ENCODE assay signal across 20 cellular contexts in the genomic region with DNA sequence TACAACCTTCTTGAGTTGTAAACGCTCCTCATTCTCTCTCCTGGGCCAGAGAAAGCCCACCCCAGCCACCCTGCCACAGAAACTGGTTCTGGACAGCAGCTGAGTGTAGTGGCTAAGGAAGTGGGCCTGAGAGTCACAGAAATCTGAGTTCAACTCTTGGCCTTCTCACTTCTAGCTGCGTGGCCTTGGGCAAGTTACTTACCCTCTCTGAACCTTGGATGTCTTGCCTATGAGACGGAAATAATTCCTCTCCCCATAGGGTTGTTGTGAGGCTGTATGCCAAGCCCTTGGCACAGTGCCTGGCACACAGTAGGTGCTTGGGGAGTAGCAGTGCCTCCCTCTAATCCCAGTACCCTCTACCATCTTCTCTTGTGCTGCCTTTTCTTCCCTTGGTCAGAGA. TPM values are rescaled to one million over a fixed set of nuclear protein-coding genes. Genes with fewer than 3 reads are reported as not detected.
DNase-seq lines count a peak whose midpoint lies in the region; ATAC-seq, FAIRE-seq and TF ChIP-seq lines count a peak whose summit lies in the region.
"Had no signal": no experiment of that assay in that cellular context is flagged by ENCODE, and none has a peak within 500 bp of the region (broad histone marks: within the 10 kb centered on the region; RNA-seq: fewer than 3 reads in every experiment).

No MANE protein-coding gene starts in this region.

- TF ChIP-seq RAD21 in K562 (CRISPR knock-in tag; conservative IDR thresholded peaks at IDR 0.05 in 1 of 2, IDR thresholded peaks at IDR 0.05 in 1 of 2) (no peak), H1 (IDR thresholded peaks at IDR 0.05 in 1 of 2, conservative IDR thresholded peaks at IDR 0.05 in 1 of 2; ENCODE audit: low read depth in 2 of 2, low read length in 2 of 2) (no peak)

- ATAC-seq in K562: no peak
- no peak for ATAC-seq in activated T-helper 17 cell treated with anti-CD3 and anti-CD28 coated beads, Interleukin-2, amount 50 U/mL, for 72 hours (replicated peaks)
- ATAC-seq: GM23338 had no signal

- in situ Hi-C loops in K562 (cut with MboI): no loop called here

- no peak for TF ChIP-seq EP300 in K562 (IDR thresholded peaks at IDR 0.05; ENCODE audit: low read length)
- no peak for TF ChIP-seq EP300 in H1 (IDR thresholded peaks at IDR 0.05; ENCODE audit: borderline replicate concordance in 1 of 2, low read depth in 2 of 2, low read length in 2 of 2)

- H3K9ac ChIP-seq in K562 (ENCODE audit: insufficient read depth in 1 of 2, low read depth in 2 of 2, low read length in 2 of 2) (peak overlapping the region in 1 of 2 experiments; percentile 64; a peak in 1 of 4 replicates), H1 (replicated peaks in 1 of 4; ENCODE audit: extremely low read depth in 1 of 4, low read depth in 3 of 4, low read length in 3 of 4) (no peak overlapping the region), neural progenitor cell (no peak overlapping the region)

- FAIRE-seq in K562 (lab: Jason Lieb, UNC): no peak
- FAIRE-seq in H1 (lab: Jason Lieb, UNC): no peak
- FAIRE-seq: GM12891, GM18507, H54 had no signal

- no peaks in the 10 kb centered on the region for H3K9me3 Mint-ChIP-seq in neural progenitor cell
- no peaks in the 10 kb centered on the region for H3K9me3 Mint-ChIP-seq in activated CD4-positive, alpha-beta memory T cell treated with anti-CD3 and anti-CD28 coated beads, Interleukin-2, amount 10 ng/mL, durations not matched to agents 7 days and 5 days
- no peaks in the 10 kb centered on the region for H3K9me3 Mint-ChIP-seq in activated T-helper 17 cell treated with anti-CD3 and anti-CD28 coated beads, Interleukin-2, amount 50 U/mL, for 72 hours
- H3K9me3 Mint-ChIP-seq: CD4-positive, alpha-beta memory T cell; HFFc6 had no signal

- no peaks in the 10 kb centered on the region for H3F3A ChIP-seq in neural progenitor cell (ENCODE audit: low read depth)

- no peak overlapping the region for H3K4ac ChIP-seq in H1 (replicated peaks; ENCODE audit: insufficient read length, low read depth, low read length)

- H3K4me1 Mint-ChIP-seq in neural progenitor cell: no peaks in the 10 kb centered on the region
- no peaks in the 10 kb centered on the region for H3K4me1 Mint-ChIP-seq in activated CD4-positive, alpha-beta memory T cell treated with anti-CD3 and anti-CD28 coated beads, Interleukin-2, amount 10 ng/mL, durations not matched to agents 7 days and 5 days
- H3K4me1 Mint-ChIP-seq in activated T-helper 17 cell treated with anti-CD3 and anti-CD28 coated beads, Interleukin-2, amount 50 U/mL, for 72 hours: no peaks in the 10 kb centered on the region
- H3K4me1 Mint-ChIP-seq: CD4-positive, alpha-beta memory T cell had no signal

- H2BK20ac ChIP-seq in H1 (ENCODE audit: low read length): no peak overlapping the region

- 87% methylated on average over 3 of the region's 3 CpGs for WGBS in K562 (ENCODE audit: insufficient coverage, low coverage, missing lambda C conversion rate)
- 80% methylated on average over 3 of the region's 3 CpGs; no CpG with 5 or more reads in 1 of the 2 experiments for WGBS in H1 (ENCODE audit: extremely low coverage in 1 of 2, insufficient coverage in 1 of 2, insufficient read length in 1 of 2, insufficient replicate concordance in 2 of 2, low coverage in 1 of 2, low lambda C conversion rate in 2 of 2, missing lambda C conversion rate in 1 of 2), 2 experiments

- H3K79me2 ChIP-seq in K562 (ENCODE audit: control insufficient read depth, insufficient read depth, low read length) (peaks cover 5% of the 10 kb centered on the region; the same call in 2 of the 3 replicates), H1 (ENCODE audit: control insufficient read depth in 1 of 2, insufficient read depth in 2 of 2, low read length in 2 of 2) (no peaks in the 10 kb centered on the region), neural progenitor cell (ENCODE audit: low read depth) (no peaks in the 10 kb centered on the region)

- BruUV-seq in K562 (replicated peaks; lab: Mats Ljungman, UMichigan): no TSS peak

- no peaks in the 10 kb centered on the region for H3K36me3 Mint-ChIP-seq in neural progenitor cell
- H3K36me3 Mint-ChIP-seq in activated CD4-positive, alpha-beta memory T cell treated with anti-CD3 and anti-CD28 coated beads, Interleukin-2, amount 10 ng/mL, durations not matched to agents 7 days and 5 days (ENCODE audit: low read depth): no peaks in the 10 kb centered on the region
- no peaks in the 10 kb centered on the region for H3K36me3 Mint-ChIP-seq in activated T-helper 17 cell treated with anti-CD3 and anti-CD28 coated beads, Interleukin-2, amount 50 U/mL, for 72 hours (ENCODE audit: low read depth)
- H3K36me3 Mint-ChIP-seq: CD4-positive, alpha-beta memory T cell had no signal

- TF ChIP-seq CTCF in K562 (IDR thresholded peaks at IDR 0.05 in 2 of 3, conservative IDR thresholded peaks at IDR 0.05 in 1 of 3; ENCODE audit: insufficient read depth in 2 of 3, low read depth in 1 of 3, low read length in 3 of 3) (no peak), H1 (IDR thresholded peaks at IDR 0.05; ENCODE audit: control extremely low read depth in 1 of 3, insufficient read depth in 1 of 3, low read depth in 1 of 3, low read length in 3 of 3) (no peak), neural progenitor cell (IDR thresholded peaks at IDR 0.05) (no peak)

- H3K27ac ChIP-seq in K562 (ENCODE audit: extremely low read depth, low read depth, low read length) (no peak overlapping the region; the same call in 2 of the 3 replicates), H1 (ENCODE audit: low read depth, low read length) (no peak overlapping the region), neural progenitor cell (no peak overlapping the region)

- H3K4me1 ChIP-seq in K562 (replicated peaks in 1 of 2; ENCODE audit: control insufficient read depth in 2 of 2, insufficient read depth in 2 of 2, low read length in 2 of 2) (peaks cover 0 to 5% of the 10 kb centered on the region in 2 experiments; a peak in 2 of 5 replicates), H1 (replicated peaks in 1 of 4; ENCODE audit: control insufficient read depth in 3 of 4, insufficient read depth in 4 of 4, low read length in 3 of 4) (no peaks in the 10 kb centered on the region; a peak in 2 of 7 replicates), neural progenitor cell (no peaks in the 10 kb centered on the region)
- H3K4me1 ChIP-seq: HAP-1 had no signal

- no peak overlapping the region for H4K8ac ChIP-seq in H1 (ENCODE audit: extremely low read depth, insufficient read depth, low read length)

- H3K27ac Mint-ChIP-seq in neural progenitor cell: peak overlapping the region; percentile 14
- H3K27ac Mint-ChIP-seq in activated CD4-positive, alpha-beta memory T cell treated with anti-CD3 and anti-CD28 coated beads, Interleukin-2, amount 10 ng/mL, durations not matched to agents 7 days and 5 days: no peak overlapping the region
- no peak overlapping the region for H3K27ac Mint-ChIP-seq in activated T-helper 17 cell treated with anti-CD3 and anti-CD28 coated beads, Interleukin-2, amount 50 U/mL, for 72 hours
- H3K27ac Mint-ChIP-seq: CD4-positive, alpha-beta memory T cell; GM23338; HFFc6 had no signal

- no peak for TF ChIP-seq POLR2A in K562 (conservative IDR thresholded peaks at IDR 0.05)
- no peak for TF ChIP-seq POLR2A in H1 (IDR thresholded peaks at IDR 0.05; ENCODE audit: control extremely low read depth in 1 of 2, low read depth in 2 of 2, low read length in 2 of 2)

- no peak overlapping the region for H3K56ac ChIP-seq in H1 (replicated peaks; ENCODE audit: insufficient read length, low read depth, low read length)

- H3K18ac ChIP-seq in H1 (ENCODE audit: extremely low read depth, low read length): peak overlapping the region; percentile 14; the same call in 1 of the 2 replicates

- H4K5ac ChIP-seq in H1 (ENCODE audit: insufficient read length, low read depth, low read length): no peak overlapping the region

- no peak overlapping the region for H2BK15ac ChIP-seq in H1 (ENCODE audit: low read length)

- H4K20me1 ChIP-seq in K562 (replicated peaks; ENCODE audit: control insufficient read depth, insufficient read depth, low read length): no peaks in the 10 kb centered on the region
- no peaks in the 10 kb centered on the region for H4K20me1 ChIP-seq in H1 (replicated peaks in 1 of 2; ENCODE audit: control insufficient read depth in 1 of 2, insufficient read depth in 2 of 2, low read length in 2 of 2)
- H4K20me1 ChIP-seq in neural progenitor cell (ENCODE audit: low read depth): no peaks in the 10 kb centered on the region

- no peak for DNase-seq in K562 (ENCODE audit: extremely low read depth in 1 of 4, low spot score in 3 of 4)
- DNase-seq in H1 (ENCODE audit: low read depth in 1 of 2, low spot score in 2 of 2): no peak
- DNase-seq in neural progenitor cell (ENCODE audit: low spot score): no peak
- no peak for DNase-seq in MV-4-11 (lab: John Stamatoyannopoulos, UW)
- DNase-seq in activated CD4-positive, alpha-beta memory T cell treated with anti-CD3 and anti-CD28 coated beads, Interleukin-2, amount 10 ng/mL, durations not matched to agents 7 days and 5 days: no peak
- DNase-seq: C1 segment of cervical spinal cord; Calu3; CD4-positive, alpha-beta memory T cell; COR-L47; DMS53; DMS79 treated with DMSO at 0.1 percent for 48 hours; GF-D8; HFFc6 had no signal

- no peak overlapping the region for H2BK120ac ChIP-seq in H1 (replicated peaks; ENCODE audit: low read depth, low read length)

- no peaks in the 10 kb centered on the region for H3K23me2 ChIP-seq in H1 (ENCODE audit: low read depth, low read length)

- no peak overlapping the region for H2AFZ ChIP-seq in K562 (ENCODE audit: low read depth, low read length)
- H2AFZ ChIP-seq in H1 (ENCODE audit: low read length): no peak overlapping the region
- H2AFZ ChIP-seq in neural progenitor cell (replicated peaks): no peak overlapping the region
- H2AFZ ChIP-seq: GM23338 had no signal

- no peak overlapping the region for H2AK5ac ChIP-seq in H1 (ENCODE audit: low read depth, low read length)

- no peaks in the 10 kb centered on the region for H3K79me1 ChIP-seq in H1 (ENCODE audit: low read depth, low read length)

- peaks cover 7% of the 10 kb centered on the region for H3K27me3 Mint-ChIP-seq in neural progenitor cell (ENCODE audit: insufficient read depth, low read depth)
- no peaks in the 10 kb centered on the region for H3K27me3 Mint-ChIP-seq in activated CD4-positive, alpha-beta memory T cell treated with anti-CD3 and anti-CD28 coated beads, Interleukin-2, amount 10 ng/mL, durations not matched to agents 7 days and 5 days
- H3K27me3 Mint-ChIP-seq in activated T-helper 17 cell treated with anti-CD3 and anti-CD28 coated beads, Interleukin-2, amount 50 U/mL, for 72 hours: no peaks in the 10 kb centered on the region
- H3K27me3 Mint-ChIP-seq: CD4-positive, alpha-beta memory T cell had no signal

- H3K36me3 ChIP-seq in K562 (ENCODE audit: control insufficient read depth, insufficient read depth, low read length) (peaks cover 83% of the 10 kb centered on the region; the same call in 2 of the 3 replicates), H1 (ENCODE audit: control insufficient read depth in 2 of 4, insufficient read depth in 4 of 4, low read length in 3 of 4) (no peaks in the 10 kb centered on the region; a peak in 1 of 8 replicates), neural progenitor cell (no peaks in the 10 kb centered on the region)
- H3K36me3 ChIP-seq: HAP-1 had no signal

- H3K27me3 ChIP-seq in K562 (ENCODE audit: control insufficient read depth in 2 of 2, insufficient read depth in 2 of 2, low read length in 2 of 2): no peaks in the 10 kb centered on the region
- H3K27me3 ChIP-seq in H1 (replicated peaks in 1 of 4; ENCODE audit: control insufficient read depth in 3 of 4, extremely low read depth in 1 of 4, insufficient read depth in 3 of 4, low read length in 3 of 4): no peaks in the 10 kb centered on the region
- H3K27me3 ChIP-seq in neural progenitor cell: no peaks in the 10 kb centered on the region

- no peak overlapping the region for H2BK12ac ChIP-seq in H1 (ENCODE audit: low read depth, low read length)

- no peaks in the 10 kb centered on the region for H3K9me1 ChIP-seq in K562 (ENCODE audit: control insufficient read depth, insufficient read depth, low read length)

- H3K4me2 ChIP-seq in K562 (ENCODE audit: insufficient read depth, low read length) (no peak overlapping the region), H1 (ENCODE audit: insufficient read depth in 1 of 2, low read depth in 2 of 2, low read length in 2 of 2) (no peak overlapping the region), neural progenitor cell (no peak overlapping the region)
- H3K4me2 ChIP-seq: GM23338 had no signal

- no peak overlapping the region for H4K91ac ChIP-seq in H1 (replicated peaks; ENCODE audit: insufficient read length, low read length)

- POLR2A ChIA-PET in K562 (lab: Yijun Ruan, JAX): interaction anchor here (0.6 to 1.1 kb wide), 4 partner anchors 15 to 893 kb away, joined by 3 to 5 read pairs (median 3); no protein-coding TSS in a partner anchor
- POLR2A ChIA-PET in H1 (lab: Charles Lee; ENCODE audit: partially characterized antibody): no interaction called here
- POLR2A ChIA-PET in activated CD4-positive, alpha-beta memory T cell treated with anti-CD3 and anti-CD28 coated beads, Interleukin-2, amount 10 ng/mL, durations not matched to agents 7 days and 5 days (lab: Charles Lee): no interaction called here

- H3K4me3 Mint-ChIP-seq in neural progenitor cell: no peak overlapping the region
- no peak overlapping the region for H3K4me3 Mint-ChIP-seq in activated CD4-positive, alpha-beta memory T cell treated with anti-CD3 and anti-CD28 coated beads, Interleukin-2, amount 10 ng/mL, durations not matched to agents 7 days and 5 days
- H3K4me3 Mint-ChIP-seq in activated T-helper 17 cell treated with anti-CD3 and anti-CD28 coated beads, Interleukin-2, amount 50 U/mL, for 72 hours: no peak overlapping the region
- H3K4me3 Mint-ChIP-seq: CD4-positive, alpha-beta memory T cell; GM23338; HFFc6 had no signal

- intact Hi-C loops in K562 (cut with micrococcal nuclease): no loop called here

- no peak overlapping the region for H3K14ac ChIP-seq in H1 (ENCODE audit: insufficient read length)

- no peak overlapping the region for H3K23ac ChIP-seq in H1 (ENCODE audit: insufficient read length)

- no peaks in the 10 kb centered on the region for H3K9me3 ChIP-seq in K562 (replicated peaks; ENCODE audit: control insufficient read depth, insufficient read depth, low read depth, low read length)
- no peaks in the 10 kb centered on the region for H3K9me3 ChIP-seq in H1 (ENCODE audit: insufficient read depth in 2 of 2, low read depth in 1 of 2, low read length in 1 of 2)
- no peaks in the 10 kb centered on the region for H3K9me3 ChIP-seq in neural progenitor cell (ENCODE audit: low read depth)
- H3K9me3 ChIP-seq: HAP-1 had no signal

- no peak overlapping the region for H2BK5ac ChIP-seq in H1 (ENCODE audit: low read depth, low read length)

- CTCF ChIA-PET in K562 (lab: Yijun Ruan, JAX; ENCODE audit: low intra/inter-chr PET ratio) (no interaction called here), H1 (lab: Charles Lee; ENCODE audit: partially characterized antibody) (interaction anchor here (0.9 to 1.6 kb wide), 2 partner anchors 8 to 15 kb away, joined by 3 to 5 read pairs; no protein-coding TSS in a partner anchor)
- CTCF ChIA-PET in activated CD4-positive, alpha-beta memory T cell treated with anti-CD3 and anti-CD28 coated beads, Interleukin-2, amount 10 ng/mL, durations not matched to agents 7 days and 5 days (lab: Charles Lee): no interaction called here

- H3K4me3 ChIP-seq in K562: no peak overlapping the region
- no peak overlapping the region for H3K4me3 ChIP-seq in H1 (ENCODE audit: extremely low read depth in 1 of 4, insufficient read depth in 2 of 4, low read depth in 3 of 4, low read length in 4 of 4)
- H3K4me3 ChIP-seq in neural progenitor cell: no peak overlapping the region
- H3K4me3 ChIP-seq: GM23338, HAP-1 had no signal

RNA-seq across cellular contexts. Expression of a gene that starts 51.5 kb away (rescaled TPM):
- total RNA-seq in K562 (2011; cell fraction: chromatin; rRNA removed; ENCODE audit: low replicate concordance): 66.8 and 209 TPM in 2 replicates
- total RNA-seq in K562 (2011; cell fraction: nucleolus; rRNA removed): 115 and 150 TPM in 2 replicates
- 67.9 and 80.6 TPM in 2 replicates for total RNA-seq in K562 (2011; cell fraction: nucleoplasm; rRNA removed)
- 15.9 and 23.8 TPM in 2 replicates for total RNA-seq in K562 (2014; rRNA removed)
- 4.3 and 6.3 TPM in 2 replicates for total RNA-seq in K562 (2014; rRNA removed; fragmentation: Illumina TruSeq; extraction: Trizol)
- total RNA-seq in K562 (2015; rRNA removed; fragmentation: Illumina TruSeq; extraction: Trizol): 15.3 and 15.4 TPM in 2 replicates
- 30.4 and 31.7 TPM in 2 replicates for total RNA-seq in K562 (2021)
- 37.4 and 45.4 TPM in 2 replicates for polyA plus RNA-seq in K562 (2011; rRNA removed)
- polyA plus RNA-seq in K562 (2011; cell fraction: cytosol; rRNA removed): 27.2 and 39.3 TPM in 2 replicates
- polyA plus RNA-seq in K562 (2011; cell fraction: nucleus; rRNA removed): 187 and 443 TPM in 2 replicates
- polyA plus RNA-seq in K562 (2012): 30.9 and 86.2 TPM in 2 replicates
- polyA plus RNA-seq in K562 (2014; fragmentation: Illumina TruSeq; extraction: Trizol): 20.3 and 24.1 TPM in 2 replicates
- under 1 TPM; 0.04 to 0.27 TPM for polyA plus RNA-seq in K562 (2014; fragmentation: Nextera tagmentation; extraction: Ambion mirVana)
- polyA plus RNA-seq in K562 (2014; rRNA removed): 32.7 and 35.9 TPM in 2 replicates
- 8.4 and 15.8 TPM in 2 replicates for polyA minus RNA-seq in K562 (2011; rRNA and poly(A)+ RNA removed)
- polyA minus RNA-seq in K562 (2011; cell fraction: cytosol; rRNA and poly(A)+ RNA removed): 15.8 and 16.4 TPM in 2 replicates
- polyA minus RNA-seq in K562 (2011; cell fraction: nucleus; rRNA and poly(A)+ RNA removed): 55.8 and 81.5 TPM in 2 replicates
- total RNA-seq in H1 (2021; fragmentation: NEBNext Ultra II Directional; extraction: Animal tissue kit (Norgen Biotek cat#: 25700)): 2.3 TPM in 2 replicates
- 2.0 and 3.2 TPM in 2 replicates for polyA plus RNA-seq in H1 (2011; rRNA removed)
- 2.9 TPM for polyA plus RNA-seq in H1 (2011; cell fraction: cytosol; rRNA removed)
- polyA plus RNA-seq in H1 (2011; cell fraction: nucleus; rRNA removed): 14.8 TPM
- polyA plus RNA-seq in H1 (2012, experiment 1 of 2): 1.5 to 2.4 TPM (median 2.2 TPM) in 4 replicates
- 0.80 TPM for polyA plus RNA-seq in H1 (2012, experiment 2 of 2)
- polyA plus RNA-seq in H1 (2013, experiment 1 of 2): 1.9 TPM
- polyA plus RNA-seq in H1 (2013, experiment 2 of 2): 1.6 TPM
- 1.1 TPM in 2 replicates for polyA minus RNA-seq in H1 (2011; rRNA and poly(A)+ RNA removed)
- 1.7 TPM for polyA minus RNA-seq in H1 (2011; cell fraction: cytosol; rRNA and poly(A)+ RNA removed)
- 3.4 TPM for polyA minus RNA-seq in H1 (2011; cell fraction: nucleus; rRNA and poly(A)+ RNA removed)
- 0.53 TPM in 1 of 2 replicates, not detected in the other for total RNA-seq in neural progenitor cell (ENCODE audit: low replicate concordance)
- not detected for total RNA-seq in activated CD4-positive, alpha-beta memory T cell treated with anti-CD3 and anti-CD28 coated beads, Interleukin-2, amount 10 ng/mL, durations not matched to agents 7 days and 5 days
- total RNA-seq in activated T-helper 17 cell treated with anti-CD3 and anti-CD28 coated beads, Interleukin-2, amount 50 U/mL, for 72 hours: under 1 TPM; 0.06 to 0.19 TPM
- total RNA-seq: A172; CD4-positive, alpha-beta memory T cell had no signal
- polyA plus RNA-seq: CD4-positive, alpha-beta memory T cell had no signal
